8 cellular contexts compared by ENCODE assay signal in the genomic region with DNA sequence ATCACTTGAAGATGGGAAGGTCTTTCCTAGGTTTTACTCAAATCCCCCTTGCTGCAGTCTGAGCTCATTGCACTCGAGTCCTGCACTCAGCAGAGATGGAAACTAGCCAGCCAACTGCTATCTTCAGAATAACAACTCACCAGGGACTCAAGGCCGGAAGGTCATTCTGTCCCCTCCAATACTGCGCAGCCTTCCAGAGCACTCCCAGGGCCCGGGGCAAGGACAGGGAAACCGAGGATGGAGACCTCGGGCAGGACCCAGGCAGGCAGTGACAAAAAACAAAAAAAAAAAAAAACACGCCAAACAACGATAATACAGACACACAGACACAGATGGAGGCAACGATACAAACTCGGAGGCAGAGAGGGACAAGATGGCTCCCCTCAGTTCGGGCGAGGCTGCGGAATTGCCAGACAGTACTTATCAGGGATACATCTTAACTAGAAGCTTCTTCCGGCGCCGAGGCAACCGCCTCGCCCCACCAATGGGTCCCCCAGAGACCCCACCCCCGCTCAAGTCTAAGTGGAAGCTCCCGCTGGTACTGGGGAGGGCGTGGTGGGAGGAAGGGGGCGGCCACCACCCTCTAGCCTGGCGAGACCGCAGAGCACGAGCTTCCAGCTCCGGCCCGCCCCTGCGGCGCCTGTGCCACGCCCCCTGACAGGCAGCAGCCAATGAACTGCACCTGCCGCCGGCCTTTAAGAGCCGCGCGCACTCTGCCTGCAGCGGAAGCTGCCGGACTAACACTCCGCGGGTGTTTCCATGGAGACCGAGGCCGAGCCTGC. TPM values are rescaled to one million over a fixed set of nuclear protein-coding genes. Genes with fewer than 3 reads are reported as not detected.
DNase-seq lines count a peak whose midpoint lies in the region; ATAC-seq and TF ChIP-seq lines count a peak whose summit lies in the region.

No MANE protein-coding gene starts in this region.

- CTCF ChIA-PET in WTC11 (lab: Charles Lee): interaction anchor here (0.6 to 3.3 kb wide), 23 partner anchors 10 to 266 kb away, joined by 3 to 80 read pairs (median 4); a partner anchor contains a TSS

- 0 to 1% (median 1%) methylated on average over 33 to 41 of the region's 41 CpGs for WGBS in spleen, 5 donors

- peak overlapping the region; percentile 88 for H3K4me3 Mint-ChIP-seq in WTC11

- H3K36me3 ChIP-seq in spleen: no peaks in the 10 kb centered on the region

- peaks cover 28% of the 10 kb centered on the region for H3K4me1 Mint-ChIP-seq in WTC11

- no peaks in the 10 kb centered on the region for H3K9me3 Mint-ChIP-seq in WTC11

- peaks cover 4 to 25% (median 17%) of the 10 kb centered on the region in 6 donors for H3K4me1 ChIP-seq in spleen

- peak overlapping the region; percentile 98 for H3K27ac ChIP-seq in caudate nucleus (ENCODE audit: low read depth, low read length)
- H3K27ac ChIP-seq in spleen: peak overlapping the region; percentile 54 to 86 (median 80)

- H3K27me3 ChIP-seq in spleen (replicated peaks in 1 of 7): peaks cover 0 to 10% (median 0%) of the 10 kb centered on the region in 7 donors

- H3K36me3 Mint-ChIP-seq in WTC11: no peaks in the 10 kb centered on the region

- H3K27ac Mint-ChIP-seq in WTC11: peak overlapping the region; percentile 99

- intact Hi-C loops in spleen (cut with DNase I; ENCODE audit: low total_unique reads): no loop called here

- POLR2A ChIA-PET in WTC11 (lab: Charles Lee): interaction anchor here (0.6 to 1.8 kb wide), 7 partner anchors 9 to 314 kb away, joined by 3 to 19 read pairs (median 6); a partner anchor contains a TSS

- in situ Hi-C loops in GM18951 (cut with MboI; ENCODE audit: low sequenced_read_pairs, unreplicated experiment): no loop called here

- H3K4me3 ChIP-seq in AG09309 (ENCODE audit: control insufficient read depth, low read depth, low read length) (peak overlapping the region; percentile 60), spleen (peak overlapping the region; percentile 41 to 79 (median 75))

- peak; percentile 38 for TF ChIP-seq CTCF in AG09309 (IDR thresholded peaks at IDR 0.05; ENCODE audit: control insufficient read depth, insufficient read depth, low read depth, low read length, missing control alignments)
- TF ChIP-seq CTCF in WTC11 (IDR thresholded peaks at IDR 0.05): no peak
- peak in 8 of 11 experiments; percentile 7 to 57 (median 30) for TF ChIP-seq CTCF in spleen (IDR thresholded peaks at IDR 0.05 in 8 of 11, conservative IDR thresholded peaks at IDR 0.05 in 3 of 11)

- DNase-seq in AG09309 (ENCODE audit: low read depth) (peak; percentile 93), NCI-H2227 treated with DMSO at 0.1 percent for 48 hours (lab: John Stamatoyannopoulos, UW) (peak; percentile 96), WTC11 (ENCODE audit: low spot score) (peak; percentile 99), caudate nucleus (lab: John Stamatoyannopoulos, UW) (peak; percentile 86 to 100 (median 98)), inferior parietal cortex (ENCODE audit: extremely low spot score) (peak; percentile 98), spleen (peak; percentile 100)

- no peaks in the 10 kb centered on the region for H3K9me3 ChIP-seq in spleen

- TF ChIP-seq POLR2A in GM18951 (IDR thresholded peaks at IDR 0.05; ENCODE audit: extremely low read depth, insufficient read depth, insufficient read length): peak; percentile 50
- TF ChIP-seq POLR2A in spleen (IDR thresholded peaks at IDR 0.05): no peak

- ATAC-seq in HG03175 (IDR thresholded peaks at IDR 0.05; ENCODE audit: unreplicated experiment): peak; percentile 95
- peak; percentile 91 for ATAC-seq in WTC11

- peaks cover 32% of the 10 kb centered on the region for H3K27me3 Mint-ChIP-seq in WTC11 (ENCODE audit: low read depth)

TF ChIP-seq in WTC11, 78 proteins besides CTCF, POLR2A, EP300 and RAD21 (continues in another document):
- TF ChIP-seq, protein P1, sequence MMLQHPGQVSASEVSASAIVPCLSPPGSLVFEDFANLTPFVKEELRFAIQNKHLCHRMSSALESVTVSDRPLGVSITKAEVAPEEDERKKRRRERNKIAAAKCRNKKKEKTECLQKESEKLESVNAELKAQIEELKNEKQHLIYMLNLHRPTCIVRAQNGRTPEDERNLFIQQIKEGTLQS (CRISPR knock-in tag; conservative IDR thresholded peaks at IDR 0.05): no peak
- TF ChIP-seq, protein P2, sequence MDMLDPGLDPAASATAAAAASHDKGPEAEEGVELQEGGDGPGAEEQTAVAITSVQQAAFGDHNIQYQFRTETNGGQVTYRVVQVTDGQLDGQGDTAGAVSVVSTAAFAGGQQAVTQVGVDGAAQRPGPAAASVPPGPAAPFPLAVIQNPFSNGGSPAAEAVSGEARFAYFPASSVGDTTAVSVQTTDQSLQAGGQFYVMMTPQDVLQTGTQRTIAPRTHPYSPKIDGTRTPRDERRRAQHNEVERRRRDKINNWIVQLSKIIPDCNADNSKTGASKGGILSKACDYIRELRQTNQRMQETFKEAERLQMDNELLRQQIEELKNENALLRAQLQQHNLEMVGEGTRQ (CRISPR knock-in tag; IDR thresholded peaks at IDR 0.05): peak; percentile 39; the same call in 1 of the 2 replicates
- TF ChIP-seq, protein P3, sequence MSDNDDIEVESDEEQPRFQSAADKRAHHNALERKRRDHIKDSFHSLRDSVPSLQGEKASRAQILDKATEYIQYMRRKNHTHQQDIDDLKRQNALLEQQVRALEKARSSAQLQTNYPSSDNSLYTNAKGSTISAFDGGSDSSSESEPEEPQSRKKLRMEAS (CRISPR knock-in tag; IDR thresholded peaks at IDR 0.05): peak; percentile 55; the same call in 1 of the 2 replicates
- TF ChIP-seq, protein P4, sequence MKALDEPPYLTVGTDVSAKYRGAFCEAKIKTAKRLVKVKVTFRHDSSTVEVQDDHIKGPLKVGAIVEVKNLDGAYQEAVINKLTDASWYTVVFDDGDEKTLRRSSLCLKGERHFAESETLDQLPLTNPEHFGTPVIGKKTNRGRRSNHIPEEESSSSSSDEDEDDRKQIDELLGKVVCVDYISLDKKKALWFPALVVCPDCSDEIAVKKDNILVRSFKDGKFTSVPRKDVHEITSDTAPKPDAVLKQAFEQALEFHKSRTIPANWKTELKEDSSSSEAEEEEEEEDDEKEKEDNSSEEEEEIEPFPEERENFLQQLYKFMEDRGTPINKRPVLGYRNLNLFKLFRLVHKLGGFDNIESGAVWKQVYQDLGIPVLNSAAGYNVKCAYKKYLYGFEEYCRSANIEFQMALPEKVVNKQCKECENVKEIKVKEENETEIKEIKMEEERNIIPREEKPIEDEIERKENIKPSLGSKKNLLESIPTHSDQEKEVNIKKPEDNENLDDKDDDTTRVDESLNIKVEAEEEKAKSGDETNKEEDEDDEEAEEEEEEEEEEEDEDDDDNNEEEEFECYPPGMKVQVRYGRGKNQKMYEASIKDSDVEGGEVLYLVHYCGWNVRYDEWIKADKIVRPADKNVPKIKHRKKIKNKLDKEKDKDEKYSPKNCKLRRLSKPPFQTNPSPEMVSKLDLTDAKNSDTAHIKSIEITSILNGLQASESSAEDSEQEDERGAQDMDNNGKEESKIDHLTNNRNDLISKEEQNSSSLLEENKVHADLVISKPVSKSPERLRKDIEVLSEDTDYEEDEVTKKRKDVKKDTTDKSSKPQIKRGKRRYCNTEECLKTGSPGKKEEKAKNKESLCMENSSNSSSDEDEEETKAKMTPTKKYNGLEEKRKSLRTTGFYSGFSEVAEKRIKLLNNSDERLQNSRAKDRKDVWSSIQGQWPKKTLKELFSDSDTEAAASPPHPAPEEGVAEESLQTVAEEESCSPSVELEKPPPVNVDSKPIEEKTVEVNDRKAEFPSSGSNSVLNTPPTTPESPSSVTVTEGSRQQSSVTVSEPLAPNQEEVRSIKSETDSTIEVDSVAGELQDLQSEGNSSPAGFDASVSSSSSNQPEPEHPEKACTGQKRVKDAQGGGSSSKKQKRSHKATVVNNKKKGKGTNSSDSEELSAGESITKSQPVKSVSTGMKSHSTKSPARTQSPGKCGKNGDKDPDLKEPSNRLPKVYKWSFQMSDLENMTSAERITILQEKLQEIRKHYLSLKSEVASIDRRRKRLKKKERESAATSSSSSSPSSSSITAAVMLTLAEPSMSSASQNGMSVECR (CRISPR knock-in tag; IDR thresholded peaks at IDR 0.05; ENCODE audit: borderline replicate concordance): peak; percentile 6; the same call in 1 of the 2 replicates
- TF ChIP-seq, protein P5, sequence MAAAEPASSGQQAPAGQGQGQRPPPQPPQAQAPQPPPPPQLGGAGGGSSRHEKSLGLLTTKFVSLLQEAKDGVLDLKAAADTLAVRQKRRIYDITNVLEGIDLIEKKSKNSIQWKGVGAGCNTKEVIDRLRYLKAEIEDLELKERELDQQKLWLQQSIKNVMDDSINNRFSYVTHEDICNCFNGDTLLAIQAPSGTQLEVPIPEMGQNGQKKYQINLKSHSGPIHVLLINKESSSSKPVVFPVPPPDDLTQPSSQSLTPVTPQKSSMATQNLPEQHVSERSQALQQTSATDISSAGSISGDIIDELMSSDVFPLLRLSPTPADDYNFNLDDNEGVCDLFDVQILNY (CRISPR knock-in tag; IDR thresholded peaks at IDR 0.05): peak; percentile 88; the same call in 1 of the 2 replicates
- TF ChIP-seq, protein P6, sequence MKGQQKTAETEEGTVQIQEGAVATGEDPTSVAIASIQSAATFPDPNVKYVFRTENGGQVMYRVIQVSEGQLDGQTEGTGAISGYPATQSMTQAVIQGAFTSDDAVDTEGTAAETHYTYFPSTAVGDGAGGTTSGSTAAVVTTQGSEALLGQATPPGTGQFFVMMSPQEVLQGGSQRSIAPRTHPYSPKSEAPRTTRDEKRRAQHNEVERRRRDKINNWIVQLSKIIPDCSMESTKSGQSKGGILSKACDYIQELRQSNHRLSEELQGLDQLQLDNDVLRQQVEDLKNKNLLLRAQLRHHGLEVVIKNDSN (CRISPR knock-in tag; IDR thresholded peaks at IDR 0.05): no peak
- TF ChIP-seq NFYB (CRISPR knock-in tag; conservative IDR thresholded peaks at IDR 0.05; ENCODE audit: low read depth): peak; percentile 84

RNA-seq across cellular contexts. Expression of a gene that starts 7.0 kb away (rescaled TPM):
- 1.1 to 2.2 TPM (median 1.1 TPM) in 3 replicates for total RNA-seq in WTC11 (2021)
- total RNA-seq in spleen: 1 to 10 TPM; 2.0 to 5.4 (median 3.1) TPM
- polyA plus RNA-seq in spleen: under 1 TPM; 0.15 to 0.35 (median 0.20) TPM

RNA-seq across cellular contexts. Expression of a gene that starts 17.5 kb away (rescaled TPM):
- 52.8 to 67.1 TPM (median 54.9 TPM) in 3 replicates for total RNA-seq in WTC11 (2021)
- total RNA-seq in spleen: 10 to 100 TPM; 37.7 to 55.4 (median 44.7) TPM
- 10 to 100 TPM in 1 of 3 donors, 1 to 10 TPM in 2; 7.2 to 12.6 (median 9.0) TPM for polyA plus RNA-seq in spleen

Comparison
In these comparisons a context has a peak if more than half of its experiments do, and no peak if none do; other contexts are left out.
1. Peak in every context shown above with its lines: DNase-seq, ATAC-seq, H3K4me3 ChIP-seq and H3K27ac ChIP-seq.